ENCODE assay signal across 13 cellular contexts in genomic region chr22:39558254-39558727, GRCh38. TPM values are rescaled to one million over a fixed set of nuclear protein-coding genes. Genes with fewer than 3 reads are reported as not detected.
DNase-seq lines count a peak whose midpoint lies in the region; ATAC-seq, FAIRE-seq and TF ChIP-seq lines count a peak whose summit lies in the region.
"Had no signal": no experiment of that assay in that cellular context is flagged by ENCODE, and none has a peak within 500 bp of the region (broad histone marks: within the 10 kb centered on the region; RNA-seq: fewer than 3 reads in every experiment).

No MANE protein-coding gene starts in this region.

- POLR2A ChIA-PET in HepG2 (lab: Yijun Ruan, JAX) = no interaction called here

- peak overlapping the region; percentile 33 for H3K4me3 Mint-ChIP-seq in activated T-helper 17 cell treated with anti-CD3 and anti-CD28 coated beads, Interleukin-2, amount 50 U/mL, for 72 hours
- H3K4me3 Mint-ChIP-seq: activated CD8-positive, alpha-beta memory T cell treated with anti-CD3 and anti-CD28 coated beads, Interleukin-2, amount 10 ng/mL, durations not matched to agents 7 days and 5 days had no signal

- DNase-seq in Right ventricle myocardium inferior (ENCODE audit: missing footprints) (peak; percentile 28), left ventricle myocardium superior (no peak), testis (peak; percentile 19), GOT3 (lab: John Stamatoyannopoulos, UW) (no peak), HepG2 (ENCODE audit: low spot score) (no peak), ureter (ENCODE audit: low spot score) (no peak)
- DNase-seq: activated CD8-positive, alpha-beta memory T cell treated with anti-CD3 and anti-CD28 coated beads, Interleukin-2, amount 10 ng/mL, durations not matched to agents 7 days and 5 days; body of pancreas; lower lobe of right lung; NCI-H1105; T-helper 9 cell had no signal

- H3K9me3 Mint-ChIP-seq in activated T-helper 17 cell treated with anti-CD3 and anti-CD28 coated beads, Interleukin-2, amount 50 U/mL, for 72 hours = no peaks in the 10 kb centered on the region

- H3K9ac ChIP-seq in iPS-18a (ENCODE audit: low read length) (no peak overlapping the region), HepG2 (ENCODE audit: insufficient read depth, low read depth, low read length) (no peak overlapping the region)

- no peak for FAIRE-seq in HepG2 (lab: Jason Lieb, UNC)

- CTCF ChIA-PET in HepG2 (lab: Yijun Ruan, JAX; ENCODE audit: low intra/inter-chr PET ratio, low total read pairs) = no interaction called here

- no peaks in the 10 kb centered on the region for H3K79me2 ChIP-seq in HepG2 (ENCODE audit: insufficient read depth, low read length)

- H3K9me3 ChIP-seq in iPS-18a (ENCODE audit: control insufficient read depth, low read depth, low read length) (no peaks in the 10 kb centered on the region), testis (no peaks in the 10 kb centered on the region), HepG2 (ENCODE audit: low read length) (no peaks in the 10 kb centered on the region)
- H3K9me3 ChIP-seq: body of pancreas, lower lobe of right lung had no signal

- no peak overlapping the region for H2AFZ ChIP-seq in HepG2 (ENCODE audit: low read length)

- 0 to 6% methylated on average over 3 to 34 of the region's 34 CpGs for WGBS in testis, 2 donors
- WGBS in HepG2 (ENCODE audit: low lambda C conversion rate) = 46% methylated on average over 16 of the region's 34 CpGs

- no peaks in the 10 kb centered on the region for H3K36me3 Mint-ChIP-seq in activated T-helper 17 cell treated with anti-CD3 and anti-CD28 coated beads, Interleukin-2, amount 50 U/mL, for 72 hours (ENCODE audit: low read depth)

- no peaks in the 10 kb centered on the region for H4K20me1 ChIP-seq in HepG2 (ENCODE audit: insufficient read depth, low read length)

- TF ChIP-seq RAD21 in HepG2 (CRISPR knock-in tag; IDR thresholded peaks at IDR 0.05) = no peak

- TF ChIP-seq POLR2A in testis (IDR thresholded peaks at IDR 0.05) (no peak), HepG2 (IDR thresholded peaks at IDR 0.05; ENCODE audit: insufficient read depth in 1 of 2, low read depth in 2 of 2, low read length in 2 of 2) (no peak)

- TF ChIP-seq EP300 in HepG2 (IDR thresholded peaks at IDR 0.05; ENCODE audit: low read depth in 2 of 2, low read length in 2 of 2) = no peak
- no peak for TF ChIP-seq EP300 in HepG2 (CRISPR knock-in tag; IDR thresholded peaks at IDR 0.05; ENCODE audit: borderline replicate concordance)

- no peak for ATAC-seq in Right ventricle myocardium inferior
- ATAC-seq in left ventricle myocardium superior = no peak
- no peak for ATAC-seq in activated T-helper 17 cell treated with anti-CD3 and anti-CD28 coated beads, Interleukin-2, amount 50 U/mL, for 72 hours (replicated peaks)
- ATAC-seq in HepG2 = no peak
- ATAC-seq: body of pancreas, lower lobe of right lung had no signal

- H3K4me3 ChIP-seq in iPS-18a (ENCODE audit: low read length) (peak overlapping the region; percentile 15), testis (no peak overlapping the region), HepG2 (replicated peaks in 1 of 3; ENCODE audit: insufficient read depth in 1 of 3, low read depth in 2 of 3, low read length in 3 of 3) (no peak overlapping the region)
- H3K4me3 ChIP-seq: body of pancreas, lower lobe of right lung had no signal

- no peak overlapping the region for H3K4me2 ChIP-seq in HepG2 (ENCODE audit: low read depth, low read length)

- peaks cover 71% of the 10 kb centered on the region for H3K27me3 ChIP-seq in iPS-18a (ENCODE audit: control insufficient read depth, insufficient read depth, low read length)
- H3K27me3 ChIP-seq in testis = no peaks in the 10 kb centered on the region
- H3K27me3 ChIP-seq in HepG2 (ENCODE audit: control insufficient read depth in 1 of 2, insufficient read depth in 2 of 2, low read length in 2 of 2) = peaks cover 9 to 37% of the 10 kb centered on the region in 2 experiments; a peak in 4 of 5 replicates

- no peak overlapping the region for H3K27ac Mint-ChIP-seq in activated T-helper 17 cell treated with anti-CD3 and anti-CD28 coated beads, Interleukin-2, amount 50 U/mL, for 72 hours
- H3K27ac Mint-ChIP-seq: activated CD8-positive, alpha-beta memory T cell treated with anti-CD3 and anti-CD28 coated beads, Interleukin-2, amount 10 ng/mL, durations not matched to agents 7 days and 5 days had no signal

- intact Hi-C loops in Right ventricle myocardium inferior (cut with DNase I) = loop anchor here (5.0 kb wide), 1 partner anchor 479 kb away; no protein-coding TSS in a partner anchor
- intact Hi-C loops in left ventricle myocardium superior (cut with micrococcal nuclease) = no loop called here
- intact Hi-C loops in testis (cut with DNase I; ENCODE audit: low total_unique reads) = no loop called here
- intact Hi-C loops in HepG2 (cut with micrococcal nuclease; ENCODE audit: unreplicated experiment) = no loop called here

- no peak overlapping the region for H3K27ac ChIP-seq in iPS-18a (ENCODE audit: low read length)
- H3K27ac ChIP-seq in testis = no peak overlapping the region
- no peak overlapping the region for H3K27ac ChIP-seq in HepG2 (ENCODE audit: extremely low read length, insufficient read depth, low read length)
- H3K27ac ChIP-seq: body of pancreas, lower lobe of right lung had no signal

- no peaks in the 10 kb centered on the region for H3K4me1 ChIP-seq in iPS-18a (ENCODE audit: control insufficient read depth, low read depth, low read length)
- H3K4me1 ChIP-seq in testis = peaks cover 3% of the 10 kb centered on the region
- no peaks in the 10 kb centered on the region for H3K4me1 ChIP-seq in HepG2 (ENCODE audit: insufficient read depth, low read length)

- no peaks in the 10 kb centered on the region for H3K36me3 ChIP-seq in iPS-18a (ENCODE audit: control insufficient read depth, low read depth, low read length)
- no peaks in the 10 kb centered on the region for H3K36me3 ChIP-seq in testis (ENCODE audit: low read depth, missing control alignments)
- H3K36me3 ChIP-seq in HepG2 (replicated peaks in 1 of 2; ENCODE audit: control insufficient read depth in 1 of 2, insufficient read depth in 2 of 2, low read length in 2 of 2) = no peaks in the 10 kb centered on the region
- H3K36me3 ChIP-seq: lower lobe of right lung had no signal

- H3K4me1 Mint-ChIP-seq in activated T-helper 17 cell treated with anti-CD3 and anti-CD28 coated beads, Interleukin-2, amount 50 U/mL, for 72 hours = peaks cover 3% of the 10 kb centered on the region

- no peak for TF ChIP-seq CTCF in testis (IDR thresholded peaks at IDR 0.05)
- no peak for TF ChIP-seq CTCF in HepG2 (CRISPR knock-in tag; IDR thresholded peaks at IDR 0.05)

- no TSS peak for BruUV-seq in HepG2 (replicated peaks; lab: Mats Ljungman, UMichigan)

- in situ Hi-C loops in HepG2 (cut with HindIII; ENCODE audit: extremely low pct_ligation_motif_present, low pct_unique_long_range_greater_than_20kb) = no loop called here

- H3K27me3 Mint-ChIP-seq in activated T-helper 17 cell treated with anti-CD3 and anti-CD28 coated beads, Interleukin-2, amount 50 U/mL, for 72 hours = peaks cover 12% of the 10 kb centered on the region

RNA-seq across cellular contexts. Expression of gene CACNA1I, which starts 12.3 kb away (rescaled TPM):
- total RNA-seq in Right ventricle myocardium inferior = not detected
- not detected for total RNA-seq in left ventricle myocardium superior
- total RNA-seq in activated T-helper 17 cell treated with anti-CD3 and anti-CD28 coated beads, Interleukin-2, amount 50 U/mL, for 72 hours = 1 to 10 TPM in 1 of 2 donors, under 1 TPM in 1; 0.84 to 5.3 TPM
- total RNA-seq in testis = 1 to 10 TPM; 1.7 to 2.0 TPM
- polyA plus RNA-seq in testis (ENCODE audit: insufficient read depth, low read depth, low replicate concordance) = 1.3 TPM
- total RNA-seq in HepG2 (2016; rRNA removed; fragmentation: Illumina TruSeq; extraction: Trizol) = not detected in 2 replicates
- not detected in 2 replicates for total RNA-seq in HepG2 (2016; cell fraction: cytosol; rRNA removed; fragmentation: Illumina TruSeq; extraction: Trizol; ENCODE audit: low read depth)
- total RNA-seq in HepG2 (2016; cell fraction: insoluble cytoplasmic fraction; rRNA removed; fragmentation: Illumina TruSeq; extraction: Trizol) = not detected in 2 replicates
- total RNA-seq in HepG2 (2016; cell fraction: membrane; rRNA removed; fragmentation: Illumina TruSeq; extraction: Trizol) = not detected in 2 replicates
- total RNA-seq in HepG2 (2016; cell fraction: nucleus; rRNA removed; fragmentation: Illumina TruSeq; extraction: Trizol) = not detected in 2 replicates
- not detected in 2 replicates for polyA plus RNA-seq in HepG2 (2011; rRNA removed)
- polyA plus RNA-seq in HepG2 (2011; cell fraction: cytosol; rRNA removed) = not detected in 2 replicates
- 0.02 TPM in 2 replicates for polyA plus RNA-seq in HepG2 (2011; cell fraction: nucleus; rRNA removed)
- polyA plus RNA-seq in HepG2 (2012) = 0.03 TPM in 1 of 2 replicates, not detected in the other
- not detected in 2 replicates for polyA plus RNA-seq in HepG2 (2016; cell fraction: cytosol; fragmentation: Illumina TruSeq; extraction: Trizol; ENCODE audit: low read depth)
- not detected in 2 replicates for polyA plus RNA-seq in HepG2 (2016; cell fraction: insoluble cytoplasmic fraction; fragmentation: Illumina TruSeq; extraction: Trizol; ENCODE audit: low read depth)
- not detected in 2 replicates for polyA plus RNA-seq in HepG2 (2016; cell fraction: membrane; fragmentation: Illumina TruSeq; extraction: Trizol; ENCODE audit: low read depth)
- not detected in 2 replicates for polyA plus RNA-seq in HepG2 (2016; cell fraction: nucleus; fragmentation: Illumina TruSeq; extraction: Trizol; ENCODE audit: insufficient read depth, low read depth)
- polyA minus RNA-seq in HepG2 (2011; rRNA and poly(A)+ RNA removed; ENCODE audit: low replicate concordance) = 0.04 and 0.05 TPM in 2 replicates
- polyA minus RNA-seq in HepG2 (2011; cell fraction: cytosol; rRNA and poly(A)+ RNA removed) = not detected in 2 replicates
- polyA minus RNA-seq in HepG2 (2011; cell fraction: nucleus; rRNA and poly(A)+ RNA removed) = not detected in 2 replicates
- 0.75 TPM for total RNA-seq in ureter

RNA-seq across cellular contexts. Expression of gene RPS19BP1, which starts 25.7 kb away (rescaled TPM):
- total RNA-seq in Right ventricle myocardium inferior (61.9 TPM), left ventricle myocardium superior (58.1 TPM), testis (100 to 1,000 TPM; 156 to 158 TPM), HepG2 (2016; rRNA removed; fragmentation: Illumina TruSeq; extraction: Trizol) (81.3 and 88.2 TPM in 2 replicates), ureter (43.2 TPM)
- total RNA-seq in activated T-helper 17 cell treated with anti-CD3 and anti-CD28 coated beads, Interleukin-2, amount 50 U/mL, for 72 hours = 100 to 1,000 TPM in 1 of 2 donors, 10 to 100 TPM in 1; 61.3 to 102 TPM
- polyA plus RNA-seq in testis (ENCODE audit: insufficient read depth, low read depth, low replicate concordance) (97.7 TPM), HepG2 (2011; rRNA removed) (44.3 and 47.8 TPM in 2 replicates)
- 128 and 142 TPM in 2 replicates for total RNA-seq in HepG2 (2016; cell fraction: cytosol; rRNA removed; fragmentation: Illumina TruSeq; extraction: Trizol; ENCODE audit: low read depth)
- 77.0 and 92.6 TPM in 2 replicates for total RNA-seq in HepG2 (2016; cell fraction: insoluble cytoplasmic fraction; rRNA removed; fragmentation: Illumina TruSeq; extraction: Trizol)
- 138 and 159 TPM in 2 replicates for total RNA-seq in HepG2 (2016; cell fraction: membrane; rRNA removed; fragmentation: Illumina TruSeq; extraction: Trizol)
- total RNA-seq in HepG2 (2016; cell fraction: nucleus; rRNA removed; fragmentation: Illumina TruSeq; extraction: Trizol) = 32.9 and 36.8 TPM in 2 replicates
- polyA plus RNA-seq in HepG2 (2011; cell fraction: cytosol; rRNA removed) = 48.9 and 72.7 TPM in 2 replicates
- polyA plus RNA-seq in HepG2 (2011; cell fraction: nucleus; rRNA removed) = 39.6 and 43.4 TPM in 2 replicates
- 22.5 and 32.4 TPM in 2 replicates for polyA plus RNA-seq in HepG2 (2012)
- 155 and 179 TPM in 2 replicates for polyA plus RNA-seq in HepG2 (2016; cell fraction: cytosol; fragmentation: Illumina TruSeq; extraction: Trizol; ENCODE audit: low read depth)
- 84.3 and 101 TPM in 2 replicates for polyA plus RNA-seq in HepG2 (2016; cell fraction: insoluble cytoplasmic fraction; fragmentation: Illumina TruSeq; extraction: Trizol; ENCODE audit: low read depth)
- 130 and 146 TPM in 2 replicates for polyA plus RNA-seq in HepG2 (2016; cell fraction: membrane; fragmentation: Illumina TruSeq; extraction: Trizol; ENCODE audit: low read depth)
- 72.3 and 78.7 TPM in 2 replicates for polyA plus RNA-seq in HepG2 (2016; cell fraction: nucleus; fragmentation: Illumina TruSeq; extraction: Trizol; ENCODE audit: insufficient read depth, low read depth)
- polyA minus RNA-seq in HepG2 (2011; rRNA and poly(A)+ RNA removed; ENCODE audit: low replicate concordance) = 8.8 and 14.5 TPM in 2 replicates
- 7.8 and 8.0 TPM in 2 replicates for polyA minus RNA-seq in HepG2 (2011; cell fraction: cytosol; rRNA and poly(A)+ RNA removed)
- 12.2 and 13.9 TPM in 2 replicates for polyA minus RNA-seq in HepG2 (2011; cell fraction: nucleus; rRNA and poly(A)+ RNA removed)

RNA-seq across cellular contexts. Expression of gene ATF4, which starts 37.9 kb away (rescaled TPM):
- total RNA-seq in Right ventricle myocardium inferior (204 TPM), left ventricle myocardium superior (214 TPM), testis (100 to 1,000 TPM; 192 to 228 TPM), HepG2 (2016; rRNA removed; fragmentation: Illumina TruSeq; extraction: Trizol) (442 and 486 TPM in 2 replicates), ureter (381 TPM)
- total RNA-seq in activated T-helper 17 cell treated with anti-CD3 and anti-CD28 coated beads, Interleukin-2, amount 50 U/mL, for 72 hours = 100 to 1,000 TPM; 338 to 432 TPM
- polyA plus RNA-seq in testis (ENCODE audit: insufficient read depth, low read depth, low replicate concordance) (227 TPM), HepG2 (2011; rRNA removed) (1,157 and 1,297 TPM in 2 replicates)
- total RNA-seq in HepG2 (2016; cell fraction: cytosol; rRNA removed; fragmentation: Illumina TruSeq; extraction: Trizol; ENCODE audit: low read depth) = 489 and 519 TPM in 2 replicates
- 409 and 471 TPM in 2 replicates for total RNA-seq in HepG2 (2016; cell fraction: insoluble cytoplasmic fraction; rRNA removed; fragmentation: Illumina TruSeq; extraction: Trizol)
- 1,028 and 1,060 TPM in 2 replicates for total RNA-seq in HepG2 (2016; cell fraction: membrane; rRNA removed; fragmentation: Illumina TruSeq; extraction: Trizol)
- 286 and 328 TPM in 2 replicates for total RNA-seq in HepG2 (2016; cell fraction: nucleus; rRNA removed; fragmentation: Illumina TruSeq; extraction: Trizol)
- polyA plus RNA-seq in HepG2 (2011; cell fraction: cytosol; rRNA removed) = 1,218 and 1,254 TPM in 2 replicates
- polyA plus RNA-seq in HepG2 (2011; cell fraction: nucleus; rRNA removed) = 1,279 and 1,395 TPM in 2 replicates
- polyA plus RNA-seq in HepG2 (2012) = 465 and 610 TPM in 2 replicates
- 745 and 811 TPM in 2 replicates for polyA plus RNA-seq in HepG2 (2016; cell fraction: cytosol; fragmentation: Illumina TruSeq; extraction: Trizol; ENCODE audit: low read depth)
- polyA plus RNA-seq in HepG2 (2016; cell fraction: insoluble cytoplasmic fraction; fragmentation: Illumina TruSeq; extraction: Trizol; ENCODE audit: low read depth) = 563 and 623 TPM in 2 replicates
- polyA plus RNA-seq in HepG2 (2016; cell fraction: membrane; fragmentation: Illumina TruSeq; extraction: Trizol; ENCODE audit: low read depth) = 1,265 and 1,282 TPM in 2 replicates
- 710 and 725 TPM in 2 replicates for polyA plus RNA-seq in HepG2 (2016; cell fraction: nucleus; fragmentation: Illumina TruSeq; extraction: Trizol; ENCODE audit: insufficient read depth, low read depth)
- 242 and 314 TPM in 2 replicates for polyA minus RNA-seq in HepG2 (2011; rRNA and poly(A)+ RNA removed; ENCODE audit: low replicate concordance)
- polyA minus RNA-seq in HepG2 (2011; cell fraction: cytosol; rRNA and poly(A)+ RNA removed) = 175 and 193 TPM in 2 replicates
- 213 and 242 TPM in 2 replicates for polyA minus RNA-seq in HepG2 (2011; cell fraction: nucleus; rRNA and poly(A)+ RNA removed)

RNA-seq across cellular contexts. Expression of gene MIEF1, which starts 56.2 kb away (rescaled TPM):
- total RNA-seq in Right ventricle myocardium inferior = 17.3 TPM
- 16.1 TPM for total RNA-seq in left ventricle myocardium superior
- total RNA-seq in activated T-helper 17 cell treated with anti-CD3 and anti-CD28 coated beads, Interleukin-2, amount 50 U/mL, for 72 hours = 10 to 100 TPM; 34.7 to 54.0 TPM
- total RNA-seq in testis = 100 to 1,000 TPM in 1 of 2 donors, 10 to 100 TPM in 1; 60.6 to 120 TPM
- 78.2 TPM for polyA plus RNA-seq in testis (ENCODE audit: insufficient read depth, low read depth, low replicate concordance)
- total RNA-seq in HepG2 (2016; rRNA removed; fragmentation: Illumina TruSeq; extraction: Trizol) = 34.8 and 41.4 TPM in 2 replicates
- 5.5 and 6.5 TPM in 2 replicates for total RNA-seq in HepG2 (2016; cell fraction: cytosol; rRNA removed; fragmentation: Illumina TruSeq; extraction: Trizol; ENCODE audit: low read depth)
- 33.7 and 36.8 TPM in 2 replicates for total RNA-seq in HepG2 (2016; cell fraction: insoluble cytoplasmic fraction; rRNA removed; fragmentation: Illumina TruSeq; extraction: Trizol)
- 22.9 and 23.9 TPM in 2 replicates for total RNA-seq in HepG2 (2016; cell fraction: membrane; rRNA removed; fragmentation: Illumina TruSeq; extraction: Trizol)
- total RNA-seq in HepG2 (2016; cell fraction: nucleus; rRNA removed; fragmentation: Illumina TruSeq; extraction: Trizol) = 26.2 and 27.8 TPM in 2 replicates
- 21.7 and 22.3 TPM in 2 replicates for polyA plus RNA-seq in HepG2 (2011; rRNA removed)
- polyA plus RNA-seq in HepG2 (2011; cell fraction: cytosol; rRNA removed) = 19.7 and 20.6 TPM in 2 replicates
- 24.5 and 25.2 TPM in 2 replicates for polyA plus RNA-seq in HepG2 (2011; cell fraction: nucleus; rRNA removed)
- 28.6 and 29.6 TPM in 2 replicates for polyA plus RNA-seq in HepG2 (2012)
- polyA plus RNA-seq in HepG2 (2016; cell fraction: cytosol; fragmentation: Illumina TruSeq; extraction: Trizol; ENCODE audit: low read depth) = 2.6 and 3.1 TPM in 2 replicates
- 31.2 and 35.5 TPM in 2 replicates for polyA plus RNA-seq in HepG2 (2016; cell fraction: insoluble cytoplasmic fraction; fragmentation: Illumina TruSeq; extraction: Trizol; ENCODE audit: low read depth)
- 11.4 and 11.8 TPM in 2 replicates for polyA plus RNA-seq in HepG2 (2016; cell fraction: membrane; fragmentation: Illumina TruSeq; extraction: Trizol; ENCODE audit: low read depth)
- polyA plus RNA-seq in HepG2 (2016; cell fraction: nucleus; fragmentation: Illumina TruSeq; extraction: Trizol; ENCODE audit: insufficient read depth, low read depth) = 32.6 and 32.8 TPM in 2 replicates
- polyA minus RNA-seq in HepG2 (2011; rRNA and poly(A)+ RNA removed; ENCODE audit: low replicate concordance) = 36.4 and 63.8 TPM in 2 replicates
- 19.3 and 21.8 TPM in 2 replicates for polyA minus RNA-seq in HepG2 (2011; cell fraction: cytosol; rRNA and poly(A)+ RNA removed)
- 27.2 and 33.9 TPM in 2 replicates for polyA minus RNA-seq in HepG2 (2011; cell fraction: nucleus; rRNA and poly(A)+ RNA removed)
- total RNA-seq in ureter = 30.1 TPM

Comparison
In these comparisons a context has a peak if more than half of its experiments do, and no peak if none do; other contexts are left out.
1. DNase-seq: peak in Right ventricle myocardium inferior (single experiment) and testis (single experiment); none in left ventricle myocardium superior (single experiment), GOT3 (single experiment), HepG2 (single experiment) and ureter (single experiment).